Comparison of ENCODE assay signal across 14 cellular contexts in the genomic region with DNA sequence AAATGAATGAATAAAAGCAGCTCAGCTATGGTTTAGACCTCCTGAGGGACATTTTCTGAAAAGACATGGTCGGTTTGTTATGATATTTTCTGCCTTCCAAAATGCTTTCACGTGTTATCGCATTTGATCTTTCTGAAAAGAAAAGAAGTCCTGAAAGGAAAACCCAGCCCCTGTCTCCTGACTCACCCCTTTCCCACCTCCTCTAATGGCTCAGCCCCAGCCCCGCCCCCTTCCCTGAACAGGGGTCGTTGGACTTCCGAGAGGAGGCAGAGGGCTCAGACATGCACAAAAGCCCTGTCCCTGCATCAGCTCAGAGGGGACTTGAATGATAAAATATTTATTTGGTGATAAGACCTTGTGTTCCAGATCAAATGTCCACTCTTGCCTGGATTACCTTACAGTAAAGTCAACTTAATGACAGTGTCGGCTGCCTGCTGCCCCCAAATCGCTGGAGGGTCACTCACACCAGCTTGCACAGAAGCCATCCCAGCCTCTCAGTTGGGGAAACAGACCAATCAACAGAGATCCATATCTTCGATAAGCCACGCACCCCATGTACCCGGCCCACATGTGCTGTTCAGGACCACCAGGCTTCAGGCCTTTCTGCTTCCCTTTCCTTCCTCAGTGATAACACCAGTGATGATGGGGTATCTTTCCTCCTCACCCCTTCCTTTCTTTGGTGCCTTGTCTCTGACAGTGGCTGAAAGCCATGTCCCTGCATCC.
DNase-seq lines count a peak whose midpoint lies in the region; ATAC-seq and TF ChIP-seq lines count a peak whose summit lies in the region.
"Had no signal": no experiment of that assay in that cellular context is flagged by ENCODE, and none has a peak within 500 bp of the region (broad histone marks: within the 10 kb centered on the region; RNA-seq: fewer than 3 reads in every experiment).

No MANE protein-coding gene starts in this region.

- peaks cover 44% of the 10 kb centered on the region for H3K4me1 Mint-ChIP-seq in GM23338

- DNase-seq in GM23338 (ENCODE audit: low spot score): peak; percentile 59
- DNase-seq in caudate nucleus (lab: John Stamatoyannopoulos, UW): no peak
- DNase-seq in suprapubic skin (ENCODE audit: low spot score in 2 of 2): no peak
- no peak for DNase-seq in activated CD4-positive, alpha-beta T cell treated with anti-CD3 and anti-CD28 coated beads, Interleukin-2, amount 50 U/mL, for 48 hours
- no peak for DNase-seq in NCI-H1105 treated with DMSO at 0.1 percent for 48 hours (lab: John Stamatoyannopoulos, UW)
- DNase-seq in PC-3: no peak
- no peak for DNase-seq in activated CD4-positive, CD25-positive, alpha-beta regulatory T cell (lab: John Stamatoyannopoulos, UW)
- DNase-seq: activated CD4-positive, alpha-beta T cell treated with anti-CD3 and anti-CD28 coated beads, Interleukin-2, amount 10 ng/mL, durations not matched to agents 24 days and 14 days; NCI-H1048; Right ventricle myocardium superior had no signal

- WGBS in suprapubic skin: 75% methylated on average over 11 of the region's 11 CpGs

- intact Hi-C loops in PC-3 (cut with micrococcal nuclease): loop anchor here (10.0 kb wide), 1 partner anchor 438 kb away; a partner anchor contains a TSS

- no peak overlapping the region; the same call in 1 of the 2 replicates for H3K27ac Mint-ChIP-seq in GM23338
- H3K27ac Mint-ChIP-seq: activated CD4-positive, alpha-beta T cell treated with anti-CD3 and anti-CD28 coated beads, Interleukin-2, amount 10 ng/mL, durations not matched to agents 24 days and 14 days; activated naive CD4-positive, alpha-beta T cell treated with anti-CD3 and anti-CD28 coated beads, Interleukin-2, amount 50 U/mL, for 24 hours had no signal

- ATAC-seq in GM23338 (peak; percentile 49), PC-3 (no peak)

- no peaks in the 10 kb centered on the region for H3K36me3 Mint-ChIP-seq in GM23338 (ENCODE audit: low read depth)
- H3K36me3 Mint-ChIP-seq: activated naive CD4-positive, alpha-beta T cell treated with anti-CD3 and anti-CD28 coated beads, Interleukin-2, amount 50 U/mL, for 24 hours had no signal

- H3K9ac ChIP-seq in mucosa of stomach (ENCODE audit: low read length): peak overlapping the region; percentile 31
- no peak overlapping the region for H3K9ac ChIP-seq in PC-3 (ENCODE audit: low read length)

- no peaks in the 10 kb centered on the region for H3K36me3 ChIP-seq in GM23338 (ENCODE audit: insufficient read depth)
- no peaks in the 10 kb centered on the region for H3K36me3 ChIP-seq in mucosa of stomach (ENCODE audit: control insufficient read depth, insufficient read depth, low read length)
- no peaks in the 10 kb centered on the region for H3K36me3 ChIP-seq in suprapubic skin
- H3K36me3 ChIP-seq in PC-3 (ENCODE audit: low read depth, low read length): no peaks in the 10 kb centered on the region
- H3K36me3 ChIP-seq: thyroid gland had no signal

- no peak overlapping the region for H3K27ac ChIP-seq in GM23338 (ENCODE audit: low read depth)
- peak overlapping the region; percentile 98 for H3K27ac ChIP-seq in caudate nucleus (ENCODE audit: low read depth, low read length)
- peak overlapping the region; percentile 65 for H3K27ac ChIP-seq in suprapubic skin
- no peak overlapping the region for H3K27ac ChIP-seq in PC-3 (ENCODE audit: low read length)

- TF ChIP-seq POLR2A in suprapubic skin (IDR thresholded peaks at IDR 0.05): no peak

- CTCF ChIA-PET in PC-3 (lab: Charles Lee): no interaction called here

- H3F3A ChIP-seq in GM23338 (replicated peaks; ENCODE audit: low read depth): no peaks in the 10 kb centered on the region
- H3F3A ChIP-seq in PC-3 (ENCODE audit: low read length, unreplicated experiment): no peaks in the 10 kb centered on the region

- no peak for TF ChIP-seq EP300 in suprapubic skin (IDR thresholded peaks at IDR 0.05)

- H3K4me3 Mint-ChIP-seq in GM23338: no peak overlapping the region
- H3K4me3 Mint-ChIP-seq: activated CD4-positive, alpha-beta T cell treated with anti-CD3 and anti-CD28 coated beads, Interleukin-2, amount 10 ng/mL, durations not matched to agents 24 days and 14 days; activated naive CD4-positive, alpha-beta T cell treated with anti-CD3 and anti-CD28 coated beads, Interleukin-2, amount 50 U/mL, for 24 hours; central memory CD8-positive, alpha-beta T cell had no signal

- H3K4me2 ChIP-seq in GM23338 (no peak overlapping the region), PC-3 (ENCODE audit: low read length) (no peak overlapping the region)

- no peaks in the 10 kb centered on the region for H3K27me3 ChIP-seq in GM23338 (ENCODE audit: insufficient read depth)
- no peaks in the 10 kb centered on the region for H3K27me3 ChIP-seq in mucosa of stomach (ENCODE audit: control insufficient read depth, insufficient read depth, low read length)
- no peaks in the 10 kb centered on the region for H3K27me3 ChIP-seq in suprapubic skin
- H3K27me3 ChIP-seq in PC-3 (ENCODE audit: low read length): no peaks in the 10 kb centered on the region
- H3K27me3 ChIP-seq: thyroid gland had no signal

- H3K9me2 ChIP-seq in GM23338 (ENCODE audit: insufficient read depth): no peaks in the 10 kb centered on the region
- H3K9me2 ChIP-seq in PC-3 (replicated peaks; ENCODE audit: low read length): no peaks in the 10 kb centered on the region

- BruUV-seq in PC-3 (replicated peaks; lab: Mats Ljungman, UMichigan): no TSS peak

- H3K9me3 Mint-ChIP-seq in GM23338: no peaks in the 10 kb centered on the region
- H3K9me3 Mint-ChIP-seq: activated CD4-positive, alpha-beta T cell treated with anti-CD3 and anti-CD28 coated beads, Interleukin-2, amount 10 ng/mL, durations not matched to agents 24 days and 14 days; activated naive CD4-positive, alpha-beta T cell treated with anti-CD3 and anti-CD28 coated beads, Interleukin-2, amount 50 U/mL, for 24 hours; central memory CD8-positive, alpha-beta T cell had no signal

- POLR2A ChIA-PET in PC-3 (lab: Charles Lee; ENCODE audit: unreplicated experiment): interaction anchor here (0.6 kb wide), 1 partner anchor 41 kb away, joined by 4 read pairs; no protein-coding TSS in a partner anchor

- TF ChIP-seq CTCF in GM23338 (conservative IDR thresholded peaks at IDR 0.05; ENCODE audit: low read depth in 2 of 2) (no peak), suprapubic skin (IDR thresholded peaks at IDR 0.05) (no peak), PC-3 (conservative IDR thresholded peaks at IDR 0.05; ENCODE audit: low read depth, low read length) (no peak)

- no peak overlapping the region for H3K4me3 ChIP-seq in GM23338
- H3K4me3 ChIP-seq in mucosa of stomach (ENCODE audit: low read length): no peak overlapping the region
- H3K4me3 ChIP-seq in suprapubic skin: no peak overlapping the region
- no peak overlapping the region for H3K4me3 ChIP-seq in PC-3 (ENCODE audit: low read length)
- H3K4me3 ChIP-seq: thyroid gland had no signal

- peaks cover 11% of the 10 kb centered on the region for H3K27me3 Mint-ChIP-seq in GM23338 (ENCODE audit: insufficient read depth, low read depth, poor library complexity)
- H3K27me3 Mint-ChIP-seq: activated CD4-positive, alpha-beta T cell treated with anti-CD3 and anti-CD28 coated beads, Interleukin-2, amount 10 ng/mL, durations not matched to agents 24 days and 14 days; activated naive CD4-positive, alpha-beta T cell treated with anti-CD3 and anti-CD28 coated beads, Interleukin-2, amount 50 U/mL, for 24 hours; central memory CD8-positive, alpha-beta T cell had no signal

- no peaks in the 10 kb centered on the region for H3K79me2 ChIP-seq in GM23338 (replicated peaks; ENCODE audit: insufficient read depth)
- H3K79me2 ChIP-seq in PC-3 (ENCODE audit: low read length): no peaks in the 10 kb centered on the region

- H2AFZ ChIP-seq in GM23338 (no peak overlapping the region), PC-3 (ENCODE audit: low read length) (no peak overlapping the region)

- no peaks in the 10 kb centered on the region for H4K20me1 ChIP-seq in GM23338 (replicated peaks; ENCODE audit: insufficient read depth)
- no peaks in the 10 kb centered on the region for H4K20me1 ChIP-seq in PC-3 (ENCODE audit: low read length)

- H3K9me3 ChIP-seq in mucosa of stomach (ENCODE audit: control insufficient read depth, low read length) (no peaks in the 10 kb centered on the region), suprapubic skin (no peaks in the 10 kb centered on the region), PC-3 (ENCODE audit: low read length) (no peaks in the 10 kb centered on the region)
- H3K9me3 ChIP-seq: thyroid gland had no signal

- H3K4me1 ChIP-seq in GM23338 (ENCODE audit: insufficient read depth) (peaks cover 28% of the 10 kb centered on the region), mucosa of stomach (ENCODE audit: control insufficient read depth, insufficient read depth, low read length) (peaks cover 89% of the 10 kb centered on the region), suprapubic skin (peaks cover 73% of the 10 kb centered on the region), PC-3 (ENCODE audit: insufficient read depth, low read length) (peaks cover 38% of the 10 kb centered on the region)

TF ChIP-seq in GM23338, 12 proteins besides CTCF, POLR2A, EP300 and RAD21 (continues in another document):
- no peak for TF ChIP-seq EZH2 (IDR thresholded peaks at IDR 0.05; ENCODE audit: low read depth, unreplicated experiment)

Comparison
In these comparisons a context has a peak if more than half of its experiments do, and no peak if none do; other contexts are left out.
1. H3K27ac ChIP-seq: peak in caudate nucleus (single experiment) and suprapubic skin (single experiment); none in GM23338 (single experiment) and PC-3 (single experiment).